ENCODE assay signal across 1 cellular context in genomic region chr2:224378087-224379085, GRCh38.
TF ChIP-seq lines count a peak whose summit lies in the region.

No MANE protein-coding gene starts in this region.

TF ChIP-seq in SK-N-SH, 30 proteins besides CTCF, POLR2A, EP300 and RAD21:
- TF ChIP-seq TAF1 (IDR thresholded peaks at IDR 0.05; ENCODE audit: borderline replicate concordance, low read depth, low read length) (no peak), PBX3 (IDR thresholded peaks at IDR 0.05) (peak; percentile 39; the same call in 1 of the 2 replicates)
